In the genomic region with DNA sequence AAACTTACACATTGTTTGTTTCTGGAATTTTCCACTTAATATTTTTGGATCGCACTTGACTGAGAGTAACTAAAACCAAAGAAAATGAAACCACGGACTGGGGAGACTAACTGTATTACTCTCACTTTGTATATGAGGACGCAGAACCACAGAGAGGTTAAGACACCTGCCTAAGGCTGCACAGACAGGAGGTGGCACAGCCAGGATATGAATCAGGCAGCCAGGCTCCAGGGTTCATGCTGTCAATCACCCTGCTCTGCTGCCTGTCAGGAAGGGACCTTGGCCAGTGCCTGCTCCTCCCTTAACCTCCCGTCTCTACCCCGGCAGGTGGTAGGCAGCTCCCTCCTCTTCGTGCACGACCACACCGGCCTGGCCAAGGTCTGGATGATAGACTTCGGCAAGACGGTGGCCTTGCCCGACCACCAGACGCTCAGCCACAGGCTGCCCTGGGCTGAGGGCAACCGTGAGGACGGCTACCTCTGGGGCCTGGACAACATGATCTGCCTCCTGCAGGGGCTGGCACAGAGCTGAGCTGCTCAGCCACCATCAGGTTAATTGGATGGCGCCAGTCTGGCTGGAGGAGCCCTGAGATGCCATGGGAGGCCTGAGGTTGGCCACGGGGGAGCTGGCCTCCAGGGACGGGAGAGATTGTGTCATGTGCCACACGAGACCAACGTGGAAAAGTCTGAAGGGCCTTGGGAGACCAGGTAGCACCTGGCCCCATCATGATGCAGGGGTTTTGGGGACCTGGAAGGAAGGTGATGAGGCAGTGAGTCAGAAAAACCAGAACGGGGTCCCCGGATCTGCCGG, we compare ENCODE assay signal across 18 cellular contexts. TPM values are rescaled to one million over a fixed set of nuclear protein-coding genes. Genes with fewer than 3 reads are reported as not detected.
DNase-seq lines count a peak whose midpoint lies in the region; ATAC-seq and TF ChIP-seq lines count a peak whose summit lies in the region.
"Had no signal": no experiment of that assay in that cellular context is flagged by ENCODE, and none has a peak within 500 bp of the region (broad histone marks: within the 10 kb centered on the region; RNA-seq: fewer than 3 reads in every experiment).

No MANE protein-coding gene starts in this region.

- H3K4me3 Mint-ChIP-seq in type B pancreatic cell = no peak overlapping the region
- H3K4me3 Mint-ChIP-seq: neural progenitor cell had no signal

- H3K4me1 ChIP-seq in adipocyte (ENCODE audit: control insufficient read depth, insufficient read depth, low read length) = peaks cover 24% of the 10 kb centered on the region
- peaks cover 14% of the 10 kb centered on the region for H3K4me1 ChIP-seq in lower lobe of right lung
- H3K4me1 ChIP-seq: neural progenitor cell had no signal

- H3K4me1 Mint-ChIP-seq in type B pancreatic cell (ENCODE audit: unreplicated experiment) = no peaks in the 10 kb centered on the region
- H3K4me1 Mint-ChIP-seq: neural progenitor cell had no signal

- H3K4me3 ChIP-seq in adipocyte (ENCODE audit: low read length) (no peak overlapping the region), lower lobe of right lung (no peak overlapping the region)
- H3K4me3 ChIP-seq: neural progenitor cell had no signal

- H3K9me3 ChIP-seq in adipocyte (ENCODE audit: control insufficient read depth, low read length) (no peaks in the 10 kb centered on the region), lower lobe of right lung (no peaks in the 10 kb centered on the region)

- H3K27me3 ChIP-seq in adipocyte (replicated peaks; ENCODE audit: control insufficient read depth, insufficient read depth, low read length) = no peaks in the 10 kb centered on the region
- H3K27me3 ChIP-seq in lower lobe of right lung (ENCODE audit: low read depth) = no peaks in the 10 kb centered on the region
- H3K27me3 ChIP-seq: neural progenitor cell had no signal

- H3K9me3 Mint-ChIP-seq in type B pancreatic cell = no peaks in the 10 kb centered on the region
- H3K9me3 Mint-ChIP-seq: neural progenitor cell had no signal

- peak overlapping the region; percentile 77 for H3K9ac ChIP-seq in adipocyte (ENCODE audit: low read length)
- H3K9ac ChIP-seq: neural progenitor cell had no signal

- H3K36me3 Mint-ChIP-seq in type B pancreatic cell = peaks cover 12% of the 10 kb centered on the region

- H3K27me3 Mint-ChIP-seq in type B pancreatic cell = no peaks in the 10 kb centered on the region

- intact Hi-C loops in Right ventricle myocardium superior (cut with DNase I) (no loop called here), left ventricle myocardium superior (cut with micrococcal nuclease) (no loop called here), lower lobe of right lung (cut with DNase I) (no loop called here)

- ATAC-seq in Right ventricle myocardium superior (ENCODE audit: poor library complexity) (no peak), left ventricle myocardium superior (no peak), lower lobe of right lung (no peak)

- DNase-seq in Right ventricle myocardium superior = peak; percentile 35
- no peak for DNase-seq in left ventricle myocardium superior
- no peak for DNase-seq in adipocyte (ENCODE audit: low read depth)
- no peak for DNase-seq in lower lobe of right lung
- DNase-seq in type B pancreatic cell (ENCODE audit: extremely low spot score, unreplicated experiment) = no peak
- no peak for DNase-seq in NOMO-1 treated with dmso at 0.1 percent for 144 hours (lab: John Stamatoyannopoulos, UW; ENCODE audit: unreplicated experiment)
- DNase-seq in NCI-H2196 treated with DMSO at 0.1 percent for 48 hours (lab: John Stamatoyannopoulos, UW; ENCODE audit: unreplicated experiment) = no peak
- no peak for DNase-seq in glomerular visceral epithelial cell (ENCODE audit: extremely low spot score)
- DNase-seq: activated gamma-delta T cell treated with Interleukin-2 at 50 U/mL for 16 hours; GDM1; NCI-H2081 treated with DMSO at 0.1 percent for 48 hours; NCI-H526 treated with DMSO at 0.1 percent for 48 hours; stimulated activated CD4-positive, alpha-beta T cell treated with anti-CD3 and anti-CD28 coated beads, Interleukin-2, amount 100 ng/mL, for 24 hours; trophoblast cell had no signal

- H3K27ac ChIP-seq in lower lobe of right lung = peak overlapping the region; percentile 75
- H3K27ac ChIP-seq: VCaP had no signal

- TF ChIP-seq CTCF in lower lobe of right lung (IDR thresholded peaks at IDR 0.05) (no peak), type B pancreatic cell (conservative IDR thresholded peaks at IDR 0.05) (no peak)

- peak overlapping the region; percentile 55 for H3K27ac Mint-ChIP-seq in type B pancreatic cell

- H3K36me3 ChIP-seq in adipocyte (ENCODE audit: control insufficient read depth, insufficient read depth, low read length, severe bottlenecking) (peaks cover 57% of the 10 kb centered on the region), lower lobe of right lung (peaks cover 69% of the 10 kb centered on the region)
- H3K36me3 ChIP-seq: neural progenitor cell had no signal

RNA-seq across cellular contexts. Expression of a gene that starts 11.0 kb away (rescaled TPM):
- 5.2 TPM for total RNA-seq in Right ventricle myocardium superior
- total RNA-seq in left ventricle myocardium superior = 6.7 TPM
- 17.6 TPM for total RNA-seq in lower lobe of right lung
- 9.6 and 16.0 TPM in 2 replicates for total RNA-seq in type B pancreatic cell (ENCODE audit: low replicate concordance)

RNA-seq across cellular contexts. Expression of a gene that starts 11.8 kb away (rescaled TPM):
- 27.7 TPM for total RNA-seq in Right ventricle myocardium superior
- 41.6 TPM for total RNA-seq in left ventricle myocardium superior
- total RNA-seq in lower lobe of right lung = 44.8 TPM
- 79.6 and 130 TPM in 2 replicates for total RNA-seq in type B pancreatic cell (ENCODE audit: low replicate concordance)

RNA-seq across cellular contexts. Expression of a gene that starts 22.3 kb away (rescaled TPM):
- 14.7 TPM for total RNA-seq in Right ventricle myocardium superior
- 12.8 TPM for total RNA-seq in left ventricle myocardium superior
- total RNA-seq in lower lobe of right lung = 34.9 TPM
- 22.4 and 46.1 TPM in 2 replicates for total RNA-seq in type B pancreatic cell (ENCODE audit: low replicate concordance)

RNA-seq across cellular contexts. Expression of a gene that starts 22.5 kb away (rescaled TPM):
- total RNA-seq in Right ventricle myocardium superior (36.1 TPM), left ventricle myocardium superior (34.6 TPM), lower lobe of right lung (43.9 TPM), type B pancreatic cell (ENCODE audit: low replicate concordance) (39.9 and 48.4 TPM in 2 replicates)

RNA-seq across cellular contexts. Expression of a gene that starts 36.1 kb away (rescaled TPM):
- total RNA-seq in Right ventricle myocardium superior = not detected
- total RNA-seq in left ventricle myocardium superior = 1.1 TPM
- 1.7 TPM for total RNA-seq in lower lobe of right lung
- 1.7 and 3.2 TPM in 2 replicates for total RNA-seq in type B pancreatic cell (ENCODE audit: low replicate concordance)
- total RNA-seq: activated CD8-positive, alpha-beta memory T cell treated with anti-CD3 and anti-CD28 coated beads for 36 hours; renal cortical epithelial cell had no signal
